ENCODE assay signal across 26 cellular contexts in the genomic region with DNA sequence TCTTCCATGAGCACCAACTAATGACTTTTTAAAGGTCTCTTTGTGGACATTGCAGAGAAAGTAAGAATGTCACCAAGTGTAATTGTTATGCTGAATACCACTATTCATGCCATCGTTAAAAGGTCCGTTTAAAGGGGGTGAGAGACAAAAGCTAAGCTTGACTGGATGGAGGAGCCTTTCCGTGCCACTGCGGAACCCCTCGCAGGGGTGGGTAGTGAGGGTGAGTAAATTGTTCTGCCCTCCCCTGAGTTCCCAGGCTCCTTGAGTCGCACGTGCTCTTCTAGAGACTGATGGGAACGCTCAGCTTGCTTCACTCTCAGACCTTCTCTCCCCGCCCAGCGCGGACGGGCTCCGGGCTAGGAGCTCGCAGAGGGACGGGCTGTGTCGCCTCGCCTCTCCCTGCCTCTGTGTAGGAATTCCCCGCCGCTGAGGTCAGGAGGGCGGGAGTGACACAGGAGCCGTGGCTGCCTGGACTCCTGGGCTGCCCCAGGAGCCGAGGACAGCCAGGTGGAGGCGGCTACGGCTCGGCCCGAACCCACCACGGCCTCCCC.
DNase-seq lines count a peak whose midpoint lies in the region; ATAC-seq, FAIRE-seq and TF ChIP-seq lines count a peak whose summit lies in the region.
"Had no signal": no experiment of that assay in that cellular context is flagged by ENCODE, and none has a peak within 500 bp of the region (broad histone marks: within the 10 kb centered on the region; RNA-seq: fewer than 3 reads in every experiment).

No MANE protein-coding gene starts in this region.

- H3K36me3 ChIP-seq in astrocyte (ENCODE audit: insufficient read depth, low read length), result no peaks in the 10 kb centered on the region
- H3K36me3 ChIP-seq: colonic mucosa, left lung had no signal

- no peak overlapping the region for H2AFZ ChIP-seq in H9 (ENCODE audit: low read length)
- H2AFZ ChIP-seq in astrocyte (ENCODE audit: low read depth, low read length), result peak overlapping the region; percentile 54
- H2AFZ ChIP-seq: GM23248 had no signal

- H3K4me2 ChIP-seq in H9 (ENCODE audit: insufficient read depth, insufficient read length, low read length) (no peak overlapping the region), astrocyte (ENCODE audit: low read length) (peak overlapping the region; percentile 29)

- H3K18ac ChIP-seq in H9 (ENCODE audit: insufficient read length, low read depth, low read length), result peak overlapping the region; percentile 50

- H3K4me3 Mint-ChIP-seq in H9 (no peak overlapping the region), astrocyte (ENCODE audit: unreplicated experiment) (no peak overlapping the region)
- H3K4me3 Mint-ChIP-seq: activated naive CD4-positive, alpha-beta T cell treated with anti-CD3 and anti-CD28 coated beads for 36 hours; activated T-helper 1 cell treated with anti-CD3 and anti-CD28 coated beads, Interleukin-12 subunit alpha, Interleukin-12 subunit beta, Interleukin-2, Interleukin-4 antibody, amounts not matched to agents 30 ng/mL and 10 ng/mL and 1 ng/mL, durations not matched to agents 14 hours and 24 hours and 36 hours; type B pancreatic cell had no signal

- H4K8ac ChIP-seq in H9 (replicated peaks; ENCODE audit: insufficient read length, low read depth, low read length), result no peak overlapping the region

- peaks cover 13 to 14% of the 10 kb centered on the region in 2 experiments for H3K9me3 Mint-ChIP-seq in H9
- H3K9me3 Mint-ChIP-seq in astrocyte (ENCODE audit: unreplicated experiment), result peaks cover 5% of the 10 kb centered on the region
- H3K9me3 Mint-ChIP-seq: activated T-helper 1 cell treated with anti-CD3 and anti-CD28 coated beads, Interleukin-12 subunit alpha, Interleukin-12 subunit beta, Interleukin-2, Interleukin-4 antibody, amounts not matched to agents 30 ng/mL and 10 ng/mL and 1 ng/mL, durations not matched to agents 14 hours and 24 hours and 36 hours had no signal

- TF ChIP-seq CTCF in H9 (conservative IDR thresholded peaks at IDR 0.05) (no peak), astrocyte (IDR thresholded peaks at IDR 0.05; ENCODE audit: insufficient read depth, low read depth, low read length) (no peak)

- no peak overlapping the region for H3K14ac ChIP-seq in H9 (ENCODE audit: insufficient read depth, low read length)

- no CpG with 5 or more reads among the region's 27 CpGs for WGBS in H9 (ENCODE audit: extremely low coverage, insufficient read length, low lambda C conversion rate)

- H2BK20ac ChIP-seq in H9 (ENCODE audit: low read depth, low read length, poor library complexity, severe bottlenecking), result no peak overlapping the region

- H3K56ac ChIP-seq in H9 (ENCODE audit: insufficient read length, low read depth, low read length), result no peak overlapping the region

- H3K4me1 Mint-ChIP-seq in H9 (peaks cover 31 to 35% of the 10 kb centered on the region in 2 experiments), astrocyte (ENCODE audit: low read depth, unreplicated experiment) (no peaks in the 10 kb centered on the region)

- H3K27ac Mint-ChIP-seq in H9 (0 out of 7 replicates have a peak overlapping the region, but pooled peaks of 2 of the 3 experiments have one; percentile 36 to 79), astrocyte (ENCODE audit: unreplicated experiment) (no peak overlapping the region)
- H3K27ac Mint-ChIP-seq: activated naive CD4-positive, alpha-beta T cell treated with anti-CD3 and anti-CD28 coated beads for 36 hours; activated T-helper 1 cell treated with anti-CD3 and anti-CD28 coated beads, Interleukin-12 subunit alpha, Interleukin-12 subunit beta, Interleukin-2, Interleukin-4 antibody, amounts not matched to agents 30 ng/mL and 10 ng/mL and 1 ng/mL, durations not matched to agents 14 hours and 24 hours and 36 hours; type B pancreatic cell had no signal

- no peak overlapping the region for H3T11ph ChIP-seq in H9 (ENCODE audit: low read length)

- H2BK5ac ChIP-seq in H9 (ENCODE audit: insufficient read length, low read length), result no peak overlapping the region

- H3K36me3 Mint-ChIP-seq in H9 (ENCODE audit: insufficient read depth in 1 of 3, low read depth in 3 of 3), result peaks cover 8 to 20% (median 10%) of the 10 kb centered on the region in 3 experiments
- no peaks in the 10 kb centered on the region for H3K36me3 Mint-ChIP-seq in astrocyte (ENCODE audit: low read depth, unreplicated experiment)
- H3K36me3 Mint-ChIP-seq: type B pancreatic cell had no signal

- H2AK5ac ChIP-seq in H9 (ENCODE audit: insufficient read length, low read length), result no peak overlapping the region

- H3K23ac ChIP-seq in H9 (ENCODE audit: insufficient read length, low read depth, low read length), result no peak overlapping the region

- no peak overlapping the region for H3K9ac ChIP-seq in H9 (ENCODE audit: extremely low read depth, insufficient read length, low read length)
- no peak overlapping the region for H3K9ac ChIP-seq in astrocyte (ENCODE audit: low read length)
- H3K9ac ChIP-seq: GM23248 had no signal

- no peaks in the 10 kb centered on the region for H3K79me1 ChIP-seq in H9 (ENCODE audit: insufficient read depth, low read depth, low read length, poor library complexity, severe bottlenecking)

- no peaks in the 10 kb centered on the region for H3K23me2 ChIP-seq in H9 (ENCODE audit: insufficient read length, low read depth, low read length, poor library complexity, severe bottlenecking)

- H4K91ac ChIP-seq in H9 (ENCODE audit: insufficient read length, low read depth, low read length), result peak overlapping the region; percentile 54

- H3K27ac ChIP-seq in H9 (ENCODE audit: insufficient read length, low read depth, low read length), result no peak overlapping the region
- H3K27ac ChIP-seq in astrocyte (ENCODE audit: low read depth, low read length), result no peak overlapping the region
- H3K27ac ChIP-seq in substantia nigra (ENCODE audit: low read depth, low read length, poor library complexity, severe bottlenecking), result peak overlapping the region; percentile 21
- H3K27ac ChIP-seq: C4-2B, colonic mucosa, GM23248, heart right ventricle, left lung had no signal

- FAIRE-seq in astrocyte (lab: Jason Lieb, UNC), result no peak
- FAIRE-seq: bronchial epithelial cell had no signal

- no peak overlapping the region for H2BK15ac ChIP-seq in H9 (ENCODE audit: low read depth, low read length)

- no peak for ATAC-seq in GM21360 (IDR thresholded peaks at IDR 0.05; ENCODE audit: unreplicated experiment)
- ATAC-seq: left lung had no signal

- no peak overlapping the region for H4K5ac ChIP-seq in H9 (ENCODE audit: insufficient read length, low read depth, low read length)

- H3K9me3 ChIP-seq in H9 (ENCODE audit: control insufficient read depth, low read depth, low read length) (no peaks in the 10 kb centered on the region), astrocyte (ENCODE audit: insufficient read depth, low read depth, low read length) (no peaks in the 10 kb centered on the region)
- H3K9me3 ChIP-seq: colonic mucosa, heart right ventricle had no signal

- H2BK120ac ChIP-seq in H9 (ENCODE audit: low read depth, low read length, poor library complexity, severe bottlenecking), result no peak overlapping the region

- no peaks in the 10 kb centered on the region for H3K79me2 ChIP-seq in H9 (ENCODE audit: insufficient read depth, low read length)
- H3K79me2 ChIP-seq in astrocyte (ENCODE audit: insufficient read depth, low read length), result no peaks in the 10 kb centered on the region

- no peak overlapping the region for H3K4ac ChIP-seq in H9 (ENCODE audit: low read depth, low read length)

- no peak overlapping the region for H2BK12ac ChIP-seq in H9 (ENCODE audit: insufficient read length, low read depth, low read length)

- H4K20me1 ChIP-seq in H9 (ENCODE audit: control insufficient read depth, insufficient read depth, insufficient read length), result no peaks in the 10 kb centered on the region
- no peaks in the 10 kb centered on the region for H4K20me1 ChIP-seq in astrocyte (ENCODE audit: insufficient read depth, low read length)

- no peak overlapping the region for H3K4me3 ChIP-seq in astrocyte (ENCODE audit: insufficient read depth, low read depth, low read length)
- H3K4me3 ChIP-seq: colonic mucosa, GM23248, heart right ventricle, left lung had no signal

- H3K27me3 Mint-ChIP-seq in H9 (ENCODE audit: low read depth), result peaks cover 9% of the 10 kb centered on the region
- no peaks in the 10 kb centered on the region for H3K27me3 Mint-ChIP-seq in astrocyte (ENCODE audit: low read depth, unreplicated experiment)
- H3K27me3 Mint-ChIP-seq: type B pancreatic cell had no signal

- DNase-seq in H9 (peak; percentile 85), astrocyte (ENCODE audit: low read depth) (peak; percentile 7), iPS DF 4.7 (ENCODE audit: extremely low read depth, low spot score) (peak; percentile 68), substantia nigra (lab: John Stamatoyannopoulos, UW) (peak in 18 of 49 donors; percentile 5 to 53 (median 24)), germinal center (ENCODE audit: low spot score) (no peak)
- no peak for DNase-seq in stimulated activated CD4-positive, alpha-beta T cell treated with anti-CD3 and anti-CD28 coated beads, Interleukin-2, amount 100 ng/mL, for 24 hours
- DNase-seq: activated CD4-positive, alpha-beta T cell treated with anti-CD3 and anti-CD28 coated beads, Interleukin-2, amount 50 U/mL, for 4 hours; activated CD8-positive, alpha-beta memory T cell treated with anti-CD3 and anti-CD28 coated beads, Interleukin-2, amount 50 U/mL, for 4 hours; activated naive CD4-positive, alpha-beta T cell treated with anti-CD3 and anti-CD28 coated beads for 36 hours; colonic mucosa; DND-41; effector memory CD4-positive, alpha-beta T cell; GM23248; heart right ventricle; NCI-H1092; NCI-H1694 treated with DMSO at 0.1 percent for 48 hours; NCI-H2171; NCI-H524 treated with DMSO at 0.1 percent for 48 hours; NK-92 treated with Interleukin-12 subunit alpha and Interleukin-12 subunit beta, amount 100 ng/mL, for 24 hours; SIG-M5 had no signal

- H3K27me3 ChIP-seq in H9 (ENCODE audit: insufficient read depth, low read length), result no peaks in the 10 kb centered on the region
- H3K27me3 ChIP-seq in astrocyte (ENCODE audit: insufficient read depth, low read length), result no peaks in the 10 kb centered on the region
- H3K27me3 ChIP-seq: colonic mucosa, heart right ventricle, left lung had no signal

- H3K4me1 ChIP-seq in H9 (ENCODE audit: insufficient read depth, low read length) (peaks cover 3% of the 10 kb centered on the region), astrocyte (ENCODE audit: insufficient read depth, low read length) (no peaks in the 10 kb centered on the region)
- H3K4me1 ChIP-seq: colonic mucosa, left lung had no signal

Comparison
In these comparisons a context has a peak if more than half of its experiments do, and no peak if none do; other contexts are left out.
1. DNase-seq: peak in H9 (single experiment), astrocyte (single experiment) and iPS DF 4.7 (single experiment); none in germinal center (single experiment) and stimulated activated CD4-positive, alpha-beta T cell treated with anti-CD3 and anti-CD28 coated beads, Interleukin-2, amount 100 ng/mL, for 24 hours (0 of 2).